ENCODE assay signal across 17 cellular contexts in genomic region chr10:130246113-130246512, GRCh38.
"Had no signal": no experiment of that assay in that cellular context is flagged by ENCODE, and none has a peak within 500 bp of the region (broad histone marks: within the 10 kb centered on the region; RNA-seq: fewer than 3 reads in every experiment).

No MANE protein-coding gene starts in this region.

- H3K4me3 Mint-ChIP-seq: dendritic cell treated with granulocyte-macrophage colony-stimulating factor and Interleukin-4, amounts not matched to agents 40 ng/mL and 50 ng/mL, for 4 days; naive thymus-derived CD4-positive, alpha-beta T cell; nephron progenitor cell had no signal

- H3K36me3 ChIP-seq: breast epithelium, esophagus muscularis mucosa, gastrocnemius medialis, suprapubic skin, thyroid gland, upper lobe of right lung had no signal

- DNase-seq: central memory CD4-positive, alpha-beta T cell; effector CD4-positive, alpha-beta T cell; gastrocnemius medialis; kidney; left cardiac atrium; mesendoderm; naive thymus-derived CD4-positive, alpha-beta T cell; nephron progenitor cell; small intestine; stimulated activated CD4-positive, alpha-beta T cell treated with anti-CD3 and anti-CD28 coated beads, Interleukin-12 subunit alpha, Interleukin-12 subunit beta, amount 100 ng/mL, for 4 hours; stimulated activated naive CD4-positive, alpha-beta T cell treated with Interleukin-2 at 50 U/mL for 16 hours; thyroid gland; upper lobe of right lung had no signal

- H3K27ac ChIP-seq: breast epithelium, esophagus muscularis mucosa, gastrocnemius medialis, suprapubic skin, thyroid gland, upper lobe of right lung had no signal

- H3K9me3 ChIP-seq: gastrocnemius medialis, thyroid gland, upper lobe of right lung had no signal

- H3K4me1 ChIP-seq: breast epithelium, esophagus muscularis mucosa, gastrocnemius medialis, suprapubic skin, thyroid gland, upper lobe of right lung had no signal

- H3K27ac Mint-ChIP-seq: dendritic cell treated with granulocyte-macrophage colony-stimulating factor and Interleukin-4, amounts not matched to agents 40 ng/mL and 50 ng/mL, for 4 days; nephron progenitor cell had no signal

- H3K4me3 ChIP-seq: breast epithelium, esophagus muscularis mucosa, gastrocnemius medialis, suprapubic skin, thyroid gland, upper lobe of right lung had no signal

- ATAC-seq: gastrocnemius medialis; left cardiac atrium; naive thymus-derived CD4-positive, alpha-beta T cell; upper lobe of right lung had no signal

- H3K27me3 ChIP-seq: esophagus muscularis mucosa, gastrocnemius medialis, suprapubic skin, thyroid gland, upper lobe of right lung had no signal
